Comparison of ENCODE assay signal across 8 cellular contexts in the genomic region with DNA sequence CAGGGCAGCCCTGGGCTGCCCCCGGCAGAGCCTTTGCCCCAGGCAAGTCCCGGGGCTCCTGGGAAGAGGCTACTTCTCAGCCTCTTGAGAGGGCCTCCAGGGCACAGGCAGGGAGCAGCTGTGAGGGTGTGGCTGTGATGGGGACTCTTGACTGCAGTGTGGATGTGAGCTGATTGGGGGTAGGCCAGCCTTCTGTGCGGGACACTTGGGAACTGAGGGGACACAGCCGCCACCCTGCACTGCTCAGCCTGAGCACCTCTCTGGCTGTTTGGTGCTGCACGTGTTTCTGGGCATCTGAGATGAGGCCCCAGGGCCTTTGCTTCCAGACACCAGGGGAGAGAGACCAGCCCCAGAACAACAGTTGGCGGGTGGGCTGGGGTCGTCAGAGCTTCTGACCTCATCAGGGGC.
A peak's percentile ranks its signal among the peaks of the same experiment; 100 is the strongest.
DNase-seq lines count a peak whose midpoint lies in the region; ATAC-seq and TF ChIP-seq lines count a peak whose summit lies in the region.

No MANE protein-coding gene starts in this region.

- peak overlapping the region; percentile 92 for H3K4me3 Mint-ChIP-seq in natural killer cell

- H3K36me3 ChIP-seq in ascending aorta = no peaks in the 10 kb centered on the region

- in situ Hi-C loops in KBM-7 (cut with MboI; ENCODE audit: low pct_unique_long_range_greater_than_20kb, low sequenced_read_pairs) = no loop called here

- H3K4me3 ChIP-seq in ascending aorta = peak overlapping the region; percentile 37 to 50

- no peaks in the 10 kb centered on the region for H3K9me3 ChIP-seq in ascending aorta

- intact Hi-C loops in ascending aorta (cut with DNase I) = loop anchor here (1.0 kb wide), 2 partner anchors 24 to 32 kb away; no protein-coding TSS in a partner anchor
- intact Hi-C loops in natural killer cell (cut with micrococcal nuclease) = loop anchor here (1.0 to 2.0 kb wide), 3 partner anchors 11 to 55 kb away; no protein-coding TSS in a partner anchor

- DNase-seq in ascending aorta (ENCODE audit: low spot score in 2 of 2) = no peak
- no peak for DNase-seq in natural killer cell
- DNase-seq in COR-L47 (lab: John Stamatoyannopoulos, UW) = no peak
- DNase-seq in KBM-7 = no peak
- DNase-seq in stimulated activated CD4-positive, alpha-beta T cell treated with anti-CD3 and anti-CD28 coated beads, Interleukin-2, amount 100 ng/mL, for 48 hours = no peak

- no peaks in the 10 kb centered on the region for H3K27me3 ChIP-seq in ascending aorta

- no peaks in the 10 kb centered on the region for H3K9me3 Mint-ChIP-seq in natural killer cell

- TF ChIP-seq CTCF in ascending aorta (IDR thresholded peaks at IDR 0.05) (no peak), natural killer cell (IDR thresholded peaks at IDR 0.05) (no peak)

- no peaks in the 10 kb centered on the region for H3K36me3 Mint-ChIP-seq in natural killer cell

- H3K27ac ChIP-seq in ascending aorta = peak overlapping the region; percentile 86 to 89

- peaks cover 54 to 70% of the 10 kb centered on the region in 2 donors for H3K4me1 Mint-ChIP-seq in natural killer cell

- H3K27ac Mint-ChIP-seq in natural killer cell = peak overlapping the region; percentile 95 to 97

- H3K27me3 Mint-ChIP-seq in natural killer cell (ENCODE audit: low read depth in 2 of 2) = no peaks in the 10 kb centered on the region

- peaks cover 38 to 78% of the 10 kb centered on the region in 2 donors for H3K4me1 ChIP-seq in ascending aorta

- ATAC-seq in GM18907 (IDR thresholded peaks at IDR 0.05; ENCODE audit: unreplicated experiment) (peak; percentile 26), HG03097 (IDR thresholded peaks at IDR 0.05; ENCODE audit: low FRiP score, unreplicated experiment) (peak; percentile 14), natural killer cell (peak in 1 of 3 donors; percentile 39), HG03460 (IDR thresholded peaks at IDR 0.05; ENCODE audit: unreplicated experiment) (no peak)
